Comparison of ENCODE assay signal across 11 cellular contexts in the genomic region with DNA sequence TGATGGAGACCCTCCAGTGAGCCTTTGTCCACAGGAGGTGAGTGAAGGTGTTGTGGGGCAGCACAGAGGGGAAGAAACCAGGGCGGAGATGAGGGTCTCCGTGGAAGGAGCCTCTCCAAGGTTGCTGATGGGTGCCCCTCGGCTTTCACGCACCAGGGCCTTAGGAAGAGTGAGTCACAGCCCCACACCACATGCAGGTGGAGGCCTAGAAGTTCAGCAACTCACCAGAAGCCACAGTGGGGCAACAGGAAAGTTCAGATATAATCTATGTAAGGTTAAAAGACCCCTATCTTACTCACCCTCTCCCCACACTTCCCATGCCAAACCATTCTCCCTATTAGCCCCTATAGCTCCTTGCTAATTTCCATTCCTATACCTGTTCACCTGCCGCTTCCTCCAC. TPM values are rescaled to one million over a fixed set of nuclear protein-coding genes. Genes with fewer than 3 reads are reported as not detected.
"Had no signal": no experiment of that assay in that cellular context is flagged by ENCODE, and none has a peak within 500 bp of the region (broad histone marks: within the 10 kb centered on the region; RNA-seq: fewer than 3 reads in every experiment).

No MANE protein-coding gene starts in this region.

- ATAC-seq: HCT116, HepG2 had no signal

- H3K9ac ChIP-seq: GM23248 had no signal

- H3K36me3 ChIP-seq: HAP-1 had no signal

- H3K27ac ChIP-seq: GM23248, HL-60 had no signal

- H3K4me1 ChIP-seq: HAP-1 had no signal

- H3K4me3 ChIP-seq: GM23248, HAP-1 had no signal

- H3K4me3 Mint-ChIP-seq: HFFc6 had no signal

- H3K27ac Mint-ChIP-seq: HFFc6 had no signal

- H3K9me3 ChIP-seq: HAP-1 had no signal

- H3K9me3 Mint-ChIP-seq: HFFc6 had no signal

- H2AFZ ChIP-seq: GM23248 had no signal

- DNase-seq: GM23248, GOT3, H7, HFFc6 had no signal

RNA-seq across cellular contexts. Expression of gene HNF1B, which starts 9.5 kb away (rescaled TPM):
- total RNA-seq: GM23248, H4, HFFc6, HT1080 had no signal
- polyA plus RNA-seq: GM23248, IgD-negative memory B cell had no signal
